In the genomic region with DNA sequence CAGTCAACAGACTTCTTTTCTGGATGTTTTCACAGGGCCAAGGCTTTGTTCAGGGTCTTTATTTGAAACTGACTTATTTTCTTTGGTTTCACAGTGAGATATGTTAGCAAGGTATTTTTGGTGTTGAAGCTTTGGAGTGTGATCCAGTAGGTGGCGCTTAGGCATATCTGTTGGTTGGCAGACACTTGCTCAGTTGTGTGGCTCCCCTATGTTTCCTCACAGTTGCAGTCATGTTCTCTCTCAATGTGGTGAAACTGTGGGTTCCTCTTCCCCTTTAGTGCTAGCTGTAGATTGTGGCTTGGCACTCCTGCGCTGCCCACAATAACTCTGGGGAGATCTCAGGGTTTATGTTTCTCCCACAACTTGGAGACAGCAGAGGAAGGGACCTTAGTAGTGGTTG, we compare ENCODE assay signal across 15 cellular contexts.
DNase-seq lines count a peak whose midpoint lies in the region; ATAC-seq, FAIRE-seq and TF ChIP-seq lines count a peak whose summit lies in the region.
"Had no signal": no experiment of that assay in that cellular context is flagged by ENCODE, and none has a peak within 500 bp of the region (broad histone marks: within the 10 kb centered on the region; RNA-seq: fewer than 3 reads in every experiment).

No MANE protein-coding gene starts in this region.

- no peaks in the 10 kb centered on the region for H3K36me3 Mint-ChIP-seq in astrocyte (ENCODE audit: low read depth, unreplicated experiment)
- no peaks in the 10 kb centered on the region for H3K36me3 Mint-ChIP-seq in neural progenitor cell

- H2AFZ ChIP-seq in astrocyte (ENCODE audit: low read depth, low read length) (no peak overlapping the region), neural progenitor cell (replicated peaks) (no peak overlapping the region)

- no peak overlapping the region for H3K4me3 Mint-ChIP-seq in astrocyte (ENCODE audit: unreplicated experiment)
- no peak overlapping the region for H3K4me3 Mint-ChIP-seq in neural progenitor cell

- peaks cover 6% of the 10 kb centered on the region for H3K9me3 Mint-ChIP-seq in astrocyte (ENCODE audit: unreplicated experiment)
- no peaks in the 10 kb centered on the region for H3K9me3 Mint-ChIP-seq in neural progenitor cell

- TF ChIP-seq POLR2A in stomach (IDR thresholded peaks at IDR 0.05) = no peak

- H3K4me1 ChIP-seq in astrocyte (ENCODE audit: insufficient read depth, low read length) (no peaks in the 10 kb centered on the region), neural progenitor cell (no peaks in the 10 kb centered on the region), stomach (no peaks in the 10 kb centered on the region)

- H3K9ac ChIP-seq in astrocyte (ENCODE audit: low read length) (no peak overlapping the region), neural progenitor cell (no peak overlapping the region)

- FAIRE-seq in astrocyte (lab: Jason Lieb, UNC) = peak; percentile 45
- FAIRE-seq: A204.1, colon had no signal

- H3K27me3 ChIP-seq in astrocyte (ENCODE audit: insufficient read depth, low read length) (no peaks in the 10 kb centered on the region), neural progenitor cell (no peaks in the 10 kb centered on the region), stomach (no peaks in the 10 kb centered on the region)

- H3K36me3 ChIP-seq in astrocyte (ENCODE audit: insufficient read depth, low read length) = no peaks in the 10 kb centered on the region
- H3K36me3 ChIP-seq in neural progenitor cell = no peaks in the 10 kb centered on the region
- H3K36me3 ChIP-seq in stomach = no peaks in the 10 kb centered on the region

- H4K20me1 ChIP-seq in astrocyte (ENCODE audit: insufficient read depth, low read length) (no peaks in the 10 kb centered on the region), neural progenitor cell (ENCODE audit: low read depth) (no peaks in the 10 kb centered on the region)

- H3K4me2 ChIP-seq in astrocyte (ENCODE audit: low read length) = no peak overlapping the region
- H3K4me2 ChIP-seq in neural progenitor cell = no peak overlapping the region

- no peaks in the 10 kb centered on the region for H3K4me1 Mint-ChIP-seq in astrocyte (ENCODE audit: low read depth, unreplicated experiment)
- no peaks in the 10 kb centered on the region for H3K4me1 Mint-ChIP-seq in neural progenitor cell

- H3F3A ChIP-seq in neural progenitor cell (ENCODE audit: low read depth) = no peaks in the 10 kb centered on the region

- DNase-seq in DMS53 (lab: John Stamatoyannopoulos, UW) (peak; percentile 28), DMS53 treated with DMSO at 0.1 percent for 48 hours (lab: John Stamatoyannopoulos, UW; ENCODE audit: unreplicated experiment) (no peak), NAMALWA (ENCODE audit: low spot score) (peak; percentile 9), astrocyte (ENCODE audit: low read depth) (no peak), neural progenitor cell (ENCODE audit: low spot score) (peak; percentile 34), stomach (no peak)
- DNase-seq in stimulated activated CD4-positive, alpha-beta T cell treated with anti-CD3 and anti-CD28 coated beads, Interleukin-4, amount 100 ng/mL, for 4 hours = no peak
- DNase-seq: activated naive CD4-positive, alpha-beta T cell treated with Interleukin-2 at 50 U/mL for 16 hours; DMS153; NCI-H2227 treated with DMSO at 0.1 percent for 48 hours; stimulated activated naive CD4-positive, alpha-beta T cell had no signal

- intact Hi-C loops in stomach (cut with DNase I; ENCODE audit: low total_unique reads) = no loop called here

- H3K79me2 ChIP-seq in astrocyte (ENCODE audit: insufficient read depth, low read length) (no peaks in the 10 kb centered on the region), neural progenitor cell (ENCODE audit: low read depth) (no peaks in the 10 kb centered on the region)

- no peak overlapping the region for H3K27ac ChIP-seq in astrocyte (ENCODE audit: low read depth, low read length)
- no peak overlapping the region for H3K27ac ChIP-seq in neural progenitor cell
- H3K27ac ChIP-seq in stomach = no peak overlapping the region

- H3K9me3 ChIP-seq in astrocyte (ENCODE audit: insufficient read depth, low read depth, low read length) (no peaks in the 10 kb centered on the region), neural progenitor cell (ENCODE audit: low read depth) (no peaks in the 10 kb centered on the region), stomach (peaks cover 0 to 3% (median 0%) of the 10 kb centered on the region in 4 donors)

- H3K4me3 ChIP-seq in astrocyte (ENCODE audit: insufficient read depth, low read depth, low read length) (no peak overlapping the region), neural progenitor cell (no peak overlapping the region), stomach (no peak overlapping the region)

- ATAC-seq in HG02588 (IDR thresholded peaks at IDR 0.05; ENCODE audit: unreplicated experiment) = no peak
- ATAC-seq: SK-N-SH treated with all-trans-retinoic acid at 6 μM for 48 hours had no signal

- no peak overlapping the region for H3K27ac Mint-ChIP-seq in astrocyte (ENCODE audit: unreplicated experiment)
- no peak overlapping the region for H3K27ac Mint-ChIP-seq in neural progenitor cell

- TF ChIP-seq EP300 in stomach (IDR thresholded peaks at IDR 0.05) = no peak

- H3K27me3 Mint-ChIP-seq in astrocyte (ENCODE audit: low read depth, unreplicated experiment) = no peaks in the 10 kb centered on the region
- peaks cover 3% of the 10 kb centered on the region for H3K27me3 Mint-ChIP-seq in neural progenitor cell (ENCODE audit: insufficient read depth, low read depth)

- TF ChIP-seq CTCF in astrocyte (IDR thresholded peaks at IDR 0.05; ENCODE audit: insufficient read depth, low read depth, low read length) (no peak), neural progenitor cell (IDR thresholded peaks at IDR 0.05) (peak; percentile 52), stomach (IDR thresholded peaks at IDR 0.05) (no peak)

- 0 to 57% (median 21%) methylated on average over 2 of the region's 2 CpGs for WGBS in stomach, 5 donors

Comparison
In these comparisons a context has a peak if more than half of its experiments do, and no peak if none do; other contexts are left out.
1. DNase-seq: peak in DMS53 (single experiment), NAMALWA (single experiment) and neural progenitor cell (single experiment); none in DMS53 treated with DMSO at 0.1 percent for 48 hours (single experiment), astrocyte (single experiment), stomach (single experiment) and stimulated activated CD4-positive, alpha-beta T cell treated with anti-CD3 and anti-CD28 coated beads, Interleukin-4, amount 100 ng/mL, for 4 hours (0 of 2).